Comparison of ENCODE assay signal across 1 cellular context in genomic region chr3:69255928-69256327, GRCh38.
A peak's percentile ranks its signal among the peaks of the same experiment; 100 is the strongest.
TF ChIP-seq lines count a peak whose summit lies in the region.

No MANE protein-coding gene starts in this region.

TF ChIP-seq in HepG2, 621 proteins besides CTCF, POLR2A, EP300 and RAD21 (continued from another document):
- TF ChIP-seq, protein P1, sequence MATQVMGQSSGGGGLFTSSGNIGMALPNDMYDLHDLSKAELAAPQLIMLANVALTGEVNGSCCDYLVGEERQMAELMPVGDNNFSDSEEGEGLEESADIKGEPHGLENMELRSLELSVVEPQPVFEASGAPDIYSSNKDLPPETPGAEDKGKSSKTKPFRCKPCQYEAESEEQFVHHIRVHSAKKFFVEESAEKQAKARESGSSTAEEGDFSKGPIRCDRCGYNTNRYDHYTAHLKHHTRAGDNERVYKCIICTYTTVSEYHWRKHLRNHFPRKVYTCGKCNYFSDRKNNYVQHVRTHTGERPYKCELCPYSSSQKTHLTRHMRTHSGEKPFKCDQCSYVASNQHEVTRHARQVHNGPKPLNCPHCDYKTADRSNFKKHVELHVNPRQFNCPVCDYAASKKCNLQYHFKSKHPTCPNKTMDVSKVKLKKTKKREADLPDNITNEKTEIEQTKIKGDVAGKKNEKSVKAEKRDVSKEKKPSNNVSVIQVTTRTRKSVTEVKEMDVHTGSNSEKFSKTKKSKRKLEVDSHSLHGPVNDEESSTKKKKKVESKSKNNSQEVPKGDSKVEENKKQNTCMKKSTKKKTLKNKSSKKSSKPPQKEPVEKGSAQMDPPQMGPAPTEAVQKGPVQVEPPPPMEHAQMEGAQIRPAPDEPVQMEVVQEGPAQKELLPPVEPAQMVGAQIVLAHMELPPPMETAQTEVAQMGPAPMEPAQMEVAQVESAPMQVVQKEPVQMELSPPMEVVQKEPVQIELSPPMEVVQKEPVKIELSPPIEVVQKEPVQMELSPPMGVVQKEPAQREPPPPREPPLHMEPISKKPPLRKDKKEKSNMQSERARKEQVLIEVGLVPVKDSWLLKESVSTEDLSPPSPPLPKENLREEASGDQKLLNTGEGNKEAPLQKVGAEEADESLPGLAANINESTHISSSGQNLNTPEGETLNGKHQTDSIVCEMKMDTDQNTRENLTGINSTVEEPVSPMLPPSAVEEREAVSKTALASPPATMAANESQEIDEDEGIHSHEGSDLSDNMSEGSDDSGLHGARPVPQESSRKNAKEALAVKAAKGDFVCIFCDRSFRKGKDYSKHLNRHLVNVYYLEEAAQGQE (IDR thresholded peaks at IDR 0.05; ENCODE audit: borderline replicate concordance in 1 of 2, low read depth in 1 of 2, low read length in 2 of 2) = no peak
- TF ChIP-seq FOXP1 (IDR thresholded peaks at IDR 0.05) (no peak), FOXP1 (CRISPR knock-in tag; IDR thresholded peaks at IDR 0.05) (peak; percentile 16; the same call in 1 of the 2 replicates), SOX6 (IDR thresholded peaks at IDR 0.05) (no peak), SOX6 (CRISPR knock-in tag; IDR thresholded peaks at IDR 0.05) (peak; percentile 24; the same call in 1 of the 2 replicates), BCL6 (CRISPR knock-in tag; IDR thresholded peaks at IDR 0.05) (peak; percentile 47)
